9 cellular contexts compared by ENCODE assay signal in the genomic region with DNA sequence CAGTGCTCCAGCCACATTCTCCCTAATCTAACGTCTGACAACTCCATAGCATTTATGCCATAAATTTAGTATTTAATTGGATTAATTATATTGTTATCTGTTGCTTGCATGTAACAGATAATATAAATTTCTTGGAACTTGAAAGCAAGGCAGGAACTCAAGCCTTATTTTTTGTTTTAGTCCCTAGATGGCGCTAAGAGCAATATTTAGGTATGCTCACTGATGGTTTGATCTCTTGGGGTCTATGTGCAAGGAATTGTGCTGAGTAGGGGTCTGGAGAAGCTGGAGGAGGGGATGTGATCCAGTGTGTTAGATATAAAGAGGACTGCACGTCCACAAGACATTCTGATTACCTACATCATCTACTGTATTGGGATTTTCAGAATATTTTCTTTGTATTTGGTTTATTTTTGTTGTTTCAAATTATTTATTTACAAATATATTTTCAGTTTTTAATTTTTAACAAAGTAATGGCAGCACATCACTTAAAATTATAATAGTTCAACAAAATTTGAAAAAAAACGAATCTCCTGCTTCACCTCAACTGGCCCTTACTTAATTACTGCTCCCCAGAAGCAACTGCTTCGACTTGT. TPM values are rescaled to one million over a fixed set of nuclear protein-coding genes. Genes with fewer than 3 reads are reported as not detected.
DNase-seq lines count a peak whose midpoint lies in the region; ATAC-seq, FAIRE-seq and TF ChIP-seq lines count a peak whose summit lies in the region.
"Had no signal": no experiment of that assay in that cellular context is flagged by ENCODE, and none has a peak within 500 bp of the region (broad histone marks: within the 10 kb centered on the region; RNA-seq: fewer than 3 reads in every experiment).

No MANE protein-coding gene starts in this region.

- H3K4me1 Mint-ChIP-seq in Calu3 (ENCODE audit: low read depth, unreplicated experiment) (no peaks in the 10 kb centered on the region), HFFc6 (ENCODE audit: low read depth) (peaks cover 6% of the 10 kb centered on the region; the same call in 1 of the 2 replicates)
- no peaks in the 10 kb centered on the region for H3K4me1 Mint-ChIP-seq in activated T-cell treated with anti-CD3 and anti-CD28 coated beads, Interleukin-2, amount 50 U/mL, for 24 hours (ENCODE audit: low read depth)

- H3K4me1 ChIP-seq in Panc1 (ENCODE audit: control insufficient read depth, insufficient read depth, low read length): no peaks in the 10 kb centered on the region

- intact Hi-C loops in Calu3 (cut with micrococcal nuclease; ENCODE audit: unreplicated experiment) (no loop called here), Panc1 (cut with micrococcal nuclease; ENCODE audit: unreplicated experiment) (no loop called here)

- H3K27me3 Mint-ChIP-seq in Calu3 (ENCODE audit: unreplicated experiment) (no peaks in the 10 kb centered on the region), HFFc6 (ENCODE audit: insufficient read depth) (peaks cover 6% of the 10 kb centered on the region)
- peaks cover 19% of the 10 kb centered on the region for H3K27me3 Mint-ChIP-seq in activated T-cell treated with anti-CD3 and anti-CD28 coated beads, Interleukin-2, amount 50 U/mL, for 24 hours

- H3K27ac ChIP-seq in Panc1 (ENCODE audit: low read length): no peak overlapping the region

- BruUV-seq in Calu3 (replicated peaks; lab: Mats Ljungman, UMichigan): no TSS peak
- no TSS peak for BruUV-seq in Panc1 (replicated peaks; lab: Mats Ljungman, UMichigan)

- no peaks in the 10 kb centered on the region for H3K36me3 ChIP-seq in Panc1 (ENCODE audit: control insufficient read depth, insufficient read depth, low read length)

- CTCF ChIA-PET in Calu3 (lab: Charles Lee): no interaction called here
- CTCF ChIA-PET in Panc1 (lab: Charles Lee): no interaction called here

- H3K27me3 ChIP-seq in Panc1 (ENCODE audit: control insufficient read depth, insufficient read depth, low read length): no peaks in the 10 kb centered on the region

- DNase-seq in Calu3: no peak
- no peak for DNase-seq in HFFc6
- DNase-seq in Panc1 (ENCODE audit: low read depth, low spot score): no peak
- DNase-seq in activated T-cell treated with anti-CD3 and anti-CD28 coated beads, Interleukin-2, amount 50 U/mL, for 24 hours: no peak
- no peak for DNase-seq in NCI-H128 (lab: John Stamatoyannopoulos, UW; ENCODE audit: unreplicated experiment)

- H3K27ac Mint-ChIP-seq in Calu3 (ENCODE audit: unreplicated experiment) (no peak overlapping the region), HFFc6 (no peak overlapping the region)
- no peak overlapping the region for H3K27ac Mint-ChIP-seq in activated T-cell treated with anti-CD3 and anti-CD28 coated beads, Interleukin-2, amount 50 U/mL, for 24 hours

- TF ChIP-seq CTCF in Calu3 (IDR thresholded peaks at IDR 0.05; ENCODE audit: unreplicated experiment) (peak; percentile 39), HFFc6 (IDR thresholded peaks at IDR 0.05) (peak; percentile 73), Panc1 (IDR thresholded peaks at IDR 0.05) (peak; percentile 63)

- in situ Hi-C loops in Panc1 (cut with HindIII; ENCODE audit: low pct_unique_long_range_greater_than_20kb, low sequenced_read_pairs): no loop called here

- H3K4me3 Mint-ChIP-seq in Calu3 (ENCODE audit: low read depth, unreplicated experiment) (no peak overlapping the region), HFFc6 (no peak overlapping the region)
- H3K4me3 Mint-ChIP-seq in activated T-cell treated with anti-CD3 and anti-CD28 coated beads, Interleukin-2, amount 50 U/mL, for 24 hours: no peak overlapping the region

- H3K36me3 Mint-ChIP-seq in Calu3 (ENCODE audit: insufficient read depth, unreplicated experiment): no peaks in the 10 kb centered on the region
- no peaks in the 10 kb centered on the region for H3K36me3 Mint-ChIP-seq in HFFc6 (ENCODE audit: low read depth)
- H3K36me3 Mint-ChIP-seq in activated T-cell treated with anti-CD3 and anti-CD28 coated beads, Interleukin-2, amount 50 U/mL, for 24 hours (ENCODE audit: low read depth): no peaks in the 10 kb centered on the region

- H3K9me3 Mint-ChIP-seq in Calu3 (ENCODE audit: low read depth, unreplicated experiment) (no peaks in the 10 kb centered on the region), HFFc6 (no peaks in the 10 kb centered on the region)
- H3K9me3 Mint-ChIP-seq in activated T-cell treated with anti-CD3 and anti-CD28 coated beads, Interleukin-2, amount 50 U/mL, for 24 hours: no peaks in the 10 kb centered on the region

- POLR2A ChIA-PET in Panc1 (lab: Charles Lee): no interaction called here

- ATAC-seq in Panc1: no peak
- no peak for ATAC-seq in HG02884 (IDR thresholded peaks at IDR 0.05; ENCODE audit: unreplicated experiment)
- ATAC-seq in HG02759 (IDR thresholded peaks at IDR 0.05; ENCODE audit: unreplicated experiment): no peak

- no peaks in the 10 kb centered on the region for H3K9me3 ChIP-seq in Panc1 (ENCODE audit: control insufficient read depth, insufficient read depth, low read depth, low read length)

- peak; percentile 72 for FAIRE-seq in islet of Langerhans (lab: Jason Lieb, UNC)
- FAIRE-seq: endometrium had no signal

- no peak overlapping the region for H3K4me3 ChIP-seq in Panc1 (ENCODE audit: low read depth in 2 of 2, low read length in 2 of 2)

RNA-seq across cellular contexts. Expression of a gene that starts 32.8 kb away (rescaled TPM):
- 5.7 and 7.6 TPM in 2 replicates for total RNA-seq in Calu3 (2022)
- total RNA-seq in HFFc6 (2021; fragmentation: NEBNext Ultra II Directional; extraction: Animal tissue kit (Norgen Biotek cat#: 25700)): under 1 TPM; 0.38 to 0.92 (median 0.66) TPM
- total RNA-seq in Panc1 (2021; ENCODE audit: unreplicated experiment): 2.6 TPM
- polyA plus RNA-seq in Panc1 (2012; ENCODE audit: insufficient read length): 2.4 TPM

RNA-seq across cellular contexts. Expression of a gene that starts 32.9 kb away (rescaled TPM):
- total RNA-seq in Calu3 (2022) (30.8 and 33.6 TPM in 2 replicates), Panc1 (2021; ENCODE audit: unreplicated experiment) (30.6 TPM)
- 10 to 100 TPM; 23.2 to 26.2 (median 23.9) TPM for total RNA-seq in HFFc6 (2021; fragmentation: NEBNext Ultra II Directional; extraction: Animal tissue kit (Norgen Biotek cat#: 25700))
- 10.5 TPM for polyA plus RNA-seq in Panc1 (2012; ENCODE audit: insufficient read length)
